22 cellular contexts compared by ENCODE assay signal in the genomic region with DNA sequence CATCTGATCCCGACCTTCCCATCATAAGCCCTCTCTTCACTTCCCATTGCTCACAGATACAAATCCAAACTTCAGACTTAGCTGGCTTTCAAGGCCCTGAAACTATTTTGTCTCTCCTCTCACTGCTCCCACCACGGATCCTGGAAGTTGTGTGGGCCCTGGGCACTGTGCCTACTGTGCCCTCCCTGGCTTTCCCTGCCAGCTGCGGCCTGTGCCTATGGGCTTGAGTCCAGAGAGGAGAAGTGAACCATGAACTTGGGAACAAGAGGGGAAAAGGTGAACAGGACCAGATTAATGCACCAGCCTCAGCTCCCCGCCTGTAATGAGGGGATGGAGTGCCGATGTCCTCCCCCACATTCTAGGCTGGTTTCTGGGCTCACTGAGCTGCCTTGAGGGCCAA. TPM values are rescaled to one million over a fixed set of nuclear protein-coding genes. Genes with fewer than 3 reads are reported as not detected.
DNase-seq lines count a peak whose midpoint lies in the region; ATAC-seq and TF ChIP-seq lines count a peak whose summit lies in the region.
"Had no signal": no experiment of that assay in that cellular context is flagged by ENCODE, and none has a peak within 500 bp of the region (broad histone marks: within the 10 kb centered on the region; RNA-seq: fewer than 3 reads in every experiment).

No MANE protein-coding gene starts in this region.

- H2AFZ ChIP-seq in osteoblast (ENCODE audit: low read length) = no peak overlapping the region

- TF ChIP-seq CTCF in chondrocyte (IDR thresholded peaks at IDR 0.05) (no peak), osteoblast (IDR thresholded peaks at IDR 0.05; ENCODE audit: extremely low read depth, low read depth, low read length) (no peak)

- no peaks in the 10 kb centered on the region for H3K9me3 Mint-ChIP-seq in chondrocyte (ENCODE audit: low read depth)
- no peaks in the 10 kb centered on the region for H3K9me3 Mint-ChIP-seq in activated T-cell treated with anti-CD3 and anti-CD28 coated beads, Interleukin-2, amount 50 U/mL, for 4 hours
- H3K9me3 Mint-ChIP-seq: CD4-positive, alpha-beta memory T cell had no signal

- no peaks in the 10 kb centered on the region for H3K36me3 Mint-ChIP-seq in chondrocyte (ENCODE audit: low read depth)
- no peaks in the 10 kb centered on the region for H3K36me3 Mint-ChIP-seq in activated T-cell treated with anti-CD3 and anti-CD28 coated beads, Interleukin-2, amount 50 U/mL, for 4 hours (ENCODE audit: insufficient read depth)
- H3K36me3 Mint-ChIP-seq: CD4-positive, alpha-beta memory T cell had no signal

- no peaks in the 10 kb centered on the region for H4K20me1 ChIP-seq in osteoblast (ENCODE audit: insufficient read depth, low read length)

- intact Hi-C loops in Right ventricle myocardium superior (cut with DNase I) = no loop called here
- intact Hi-C loops in left cardiac atrium (cut with DNase I) = no loop called here
- intact Hi-C loops in right cardiac atrium (cut with DNase I) = no loop called here

- H3K79me2 ChIP-seq in osteoblast (ENCODE audit: insufficient read depth, low read length) = no peaks in the 10 kb centered on the region

- H3K36me3 ChIP-seq in osteoblast (ENCODE audit: insufficient read depth, low read length) = no peaks in the 10 kb centered on the region

- ATAC-seq in Right ventricle myocardium superior (ENCODE audit: poor library complexity) (no peak), left cardiac atrium (no peak), right cardiac atrium (no peak), HG02678 (IDR thresholded peaks at IDR 0.05; ENCODE audit: unreplicated experiment) (no peak)
- no peak for ATAC-seq in activated T-cell treated with anti-CD3 and anti-CD28 coated beads, Interleukin-2, amount 50 U/mL, for 4 hours
- ATAC-seq: A549 had no signal

- DNase-seq in Right ventricle myocardium superior (peak; percentile 32), left cardiac atrium (no peak), chondrocyte (ENCODE audit: low spot score) (peak; percentile 42), right cardiac atrium (peak in 2 of 3 donors; percentile 7 to 31), osteoblast (ENCODE audit: insufficient read length, low spot score, missing footprints) (peak; percentile 31), anterior cingulate cortex (lab: John Stamatoyannopoulos, UW) (no peak)
- no peak for DNase-seq in activated T-cell treated with anti-CD3 and anti-CD28 coated beads, Interleukin-2, amount 50 U/mL, for 4 hours
- DNase-seq: AML-193; C1 segment of cervical spinal cord; Caco-2; CD4-positive, alpha-beta memory T cell; DMS79 treated with DMSO at 0.1 percent for 48 hours; HCEC 1CT; NCI-H1048; NCI-H1436 treated with DMSO at 0.1 percent for 48 hours; NCI-H187 treated with DMSO at 0.1 percent for 48 hours; NCI-H2171 treated with DMSO at 0.1 percent for 48 hours; NCI-H510A treated with DMSO at 0.1 percent for 48 hours; SHP77 had no signal

- H3K4me3 ChIP-seq in right cardiac atrium (ENCODE audit: low read length) (no peak overlapping the region), osteoblast (ENCODE audit: insufficient read depth, low read length) (no peak overlapping the region)
- H3K4me3 ChIP-seq: A549 had no signal

- H3K27ac ChIP-seq in right cardiac atrium (ENCODE audit: low read length) (no peak overlapping the region), osteoblast (ENCODE audit: low read depth, low read length) (no peak overlapping the region)
- H3K27ac ChIP-seq: A549, HL-60 had no signal

- H3K4me1 ChIP-seq in right cardiac atrium (ENCODE audit: control insufficient read depth, insufficient read depth, low read length) (peaks cover 14% of the 10 kb centered on the region), osteoblast (ENCODE audit: insufficient read depth, low read length) (peaks cover 2% of the 10 kb centered on the region)

- peaks cover 2% of the 10 kb centered on the region for H3K27me3 Mint-ChIP-seq in chondrocyte (ENCODE audit: low read depth)
- H3K27me3 Mint-ChIP-seq in activated T-cell treated with anti-CD3 and anti-CD28 coated beads, Interleukin-2, amount 50 U/mL, for 4 hours (ENCODE audit: low read depth) = no peaks in the 10 kb centered on the region

- H3K4me2 ChIP-seq in osteoblast (ENCODE audit: insufficient read depth, low read length) = no peak overlapping the region
- H3K4me2 ChIP-seq: A549 had no signal

- no peaks in the 10 kb centered on the region for H3K9me3 ChIP-seq in right cardiac atrium (ENCODE audit: control insufficient read depth, low read length)
- no peaks in the 10 kb centered on the region for H3K9me3 ChIP-seq in osteoblast (ENCODE audit: low read depth, low read length)
- H3K9me3 ChIP-seq: A549, Caco-2 had no signal

- H3K4me3 Mint-ChIP-seq in chondrocyte (ENCODE audit: unreplicated experiment) = no peak overlapping the region
- no peak overlapping the region for H3K4me3 Mint-ChIP-seq in activated T-cell treated with anti-CD3 and anti-CD28 coated beads, Interleukin-2, amount 50 U/mL, for 4 hours
- H3K4me3 Mint-ChIP-seq: CD4-positive, alpha-beta memory T cell had no signal

- H3K4me1 Mint-ChIP-seq in chondrocyte (ENCODE audit: low read depth) = peaks cover 6% of the 10 kb centered on the region
- H3K4me1 Mint-ChIP-seq in activated T-cell treated with anti-CD3 and anti-CD28 coated beads, Interleukin-2, amount 50 U/mL, for 4 hours (ENCODE audit: low read depth) = no peaks in the 10 kb centered on the region
- H3K4me1 Mint-ChIP-seq: CD4-positive, alpha-beta memory T cell had no signal

- H3K27me3 ChIP-seq in right cardiac atrium (ENCODE audit: control insufficient read depth, insufficient read depth) (no peaks in the 10 kb centered on the region), osteoblast (ENCODE audit: insufficient read depth, low read length) (peaks cover 5% of the 10 kb centered on the region)

- H3K27ac Mint-ChIP-seq in chondrocyte (ENCODE audit: unreplicated experiment) = no peak overlapping the region

- 76% methylated on average over 5 of the region's 5 CpGs for WGBS in right cardiac atrium

RNA-seq across cellular contexts. Expression of gene KCNJ12, which starts 18.9 kb away (rescaled TPM):
- total RNA-seq in Right ventricle myocardium superior = 12.2 TPM
- 10 to 100 TPM; 12.0 to 16.5 TPM for total RNA-seq in left cardiac atrium
- 2.2 to 2.8 TPM (median 2.5 TPM) in 3 replicates for total RNA-seq in chondrocyte
- 10 to 100 TPM in 2 of 4 donors, 1 to 10 TPM in 2; 9.8 to 13.3 (median 10.8) TPM for total RNA-seq in right cardiac atrium
- polyA plus RNA-seq in right cardiac atrium = 9.9 TPM
- under 0.01 and 0.29 TPM in 2 replicates for total RNA-seq in osteoblast
- under 1 TPM in 1 of 3 donors, not detected in 2; 0.05 TPM for total RNA-seq in activated T-cell treated with anti-CD3 and anti-CD28 coated beads, Interleukin-2, amount 50 U/mL, for 4 hours
- total RNA-seq: CD4-positive, alpha-beta memory T cell had no signal
- polyA plus RNA-seq: CD4-positive, alpha-beta memory T cell had no signal

Comparison
In these comparisons a context has a peak if more than half of its experiments do, and no peak if none do; other contexts are left out.
1. DNase-seq: peak in Right ventricle myocardium superior (single experiment), chondrocyte (single experiment), right cardiac atrium (2 of 3) and osteoblast (single experiment); none in left cardiac atrium (single experiment), anterior cingulate cortex (0 of 58) and activated T-cell treated with anti-CD3 and anti-CD28 coated beads, Interleukin-2, amount 50 U/mL, for 4 hours (single experiment).